Comparison of ENCODE assay signal across 25 cellular contexts in the genomic region with DNA sequence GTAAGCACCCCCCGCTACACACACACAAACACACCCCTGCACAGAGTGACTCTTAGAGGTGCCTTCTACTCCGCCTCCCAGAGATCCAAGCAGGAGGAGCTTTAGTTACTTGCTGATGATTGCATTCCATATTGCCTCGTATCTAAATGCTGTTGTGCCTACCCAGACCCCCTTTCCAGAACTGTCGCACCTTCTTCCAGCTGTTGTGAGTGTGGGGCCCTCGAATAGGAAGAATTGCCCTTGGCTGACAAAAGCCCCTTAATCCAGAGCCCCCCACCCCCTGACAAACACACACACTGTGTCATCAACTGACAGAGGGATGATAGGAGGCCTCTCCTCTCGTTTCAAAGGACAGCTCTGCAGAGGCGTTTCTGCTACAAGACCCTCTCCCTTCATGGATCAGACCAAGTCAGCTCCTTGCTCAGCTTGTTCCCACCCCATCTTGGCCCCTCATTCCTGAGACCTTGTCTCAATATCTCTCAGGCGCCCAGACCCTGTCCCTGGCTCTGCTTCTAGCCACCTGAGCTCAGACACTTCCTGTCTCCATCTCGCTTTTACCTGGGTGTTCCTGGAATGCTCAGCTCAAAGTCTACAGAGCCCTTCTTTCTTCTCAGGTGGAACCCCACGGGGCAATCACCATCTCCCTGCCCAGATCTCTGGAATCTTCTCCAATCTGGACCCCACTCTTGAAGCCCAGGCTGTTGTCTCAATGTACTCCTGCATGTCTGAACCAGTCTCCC. TPM values are rescaled to one million over a fixed set of nuclear protein-coding genes. Genes with fewer than 3 reads are reported as not detected.
DNase-seq lines count a peak whose midpoint lies in the region; ATAC-seq, FAIRE-seq and TF ChIP-seq lines count a peak whose summit lies in the region.
"Had no signal": no experiment of that assay in that cellular context is flagged by ENCODE, and none has a peak within 500 bp of the region (broad histone marks: within the 10 kb centered on the region; RNA-seq: fewer than 3 reads in every experiment).

No MANE protein-coding gene starts in this region.

- H3K27ac Mint-ChIP-seq in neural progenitor cell, result peak overlapping the region; percentile 42
- H3K27ac Mint-ChIP-seq: T-cell had no signal

- H3K9me3 ChIP-seq in DND-41 (ENCODE audit: insufficient read depth, low read length, severe bottlenecking) (peaks cover 8% of the 10 kb centered on the region), neural progenitor cell (ENCODE audit: low read depth) (no peaks in the 10 kb centered on the region)
- H3K9me3 ChIP-seq: BE2C, SJCRH30 had no signal

- H3K79me2 ChIP-seq in DND-41 (ENCODE audit: insufficient read depth, low read length) (peaks cover 3% of the 10 kb centered on the region; the same call in 1 of the 2 replicates), neural progenitor cell (ENCODE audit: low read depth) (no peaks in the 10 kb centered on the region)

- peak overlapping the region; percentile 39 for H3K4me3 Mint-ChIP-seq in neural progenitor cell

- H2AFZ ChIP-seq in DND-41 (ENCODE audit: low read depth, low read length) (no peak overlapping the region), neural progenitor cell (replicated peaks) (no peak overlapping the region)

- no peak for FAIRE-seq in GM12891 (lab: Jason Lieb, UNC)
- FAIRE-seq: A549, D721Med, GM12878 had no signal

- peak; percentile 4 for DNase-seq in DND-41
- DNase-seq in HuH-7.5 (ENCODE audit: low spot score), result peak; percentile 3
- DNase-seq in coronary artery (ENCODE audit: low spot score), result peak; percentile 41
- no peak for DNase-seq in neural progenitor cell (ENCODE audit: low spot score)
- DNase-seq in GM12891 (ENCODE audit: insufficient read length, low spot score), result no peak
- DNase-seq: BE2C; DMS79; KBM-7; NCI-H1105; NCI-H146; NCI-H2029 treated with DMSO at 0.1 percent for 48 hours; NCI-H2171; NCI-H345; NCI-H524; NCI-H774; NK-92 treated with Interleukin-12 subunit alpha and Interleukin-12 subunit beta, amount 100 ng/mL, for 24 hours; SJCRH30 had no signal

- peaks cover 54% of the 10 kb centered on the region for H3K4me1 ChIP-seq in DND-41 (ENCODE audit: insufficient read depth, low read length)
- H3K4me1 ChIP-seq in neural progenitor cell, result peaks cover 20% of the 10 kb centered on the region
- H3K4me1 ChIP-seq: BE2C, SJCRH30 had no signal

- H3K4me2 ChIP-seq in DND-41 (ENCODE audit: insufficient read depth, low read length) (no peak overlapping the region), neural progenitor cell (no peak overlapping the region)

- TF ChIP-seq CTCF in DND-41 (IDR thresholded peaks at IDR 0.05; ENCODE audit: borderline replicate concordance, extremely low read depth, low read length, poor library complexity, severe bottlenecking), result no peak
- TF ChIP-seq CTCF in coronary artery (IDR thresholded peaks at IDR 0.05), result no peak
- TF ChIP-seq CTCF in neural progenitor cell (IDR thresholded peaks at IDR 0.05), result no peak

- H3K4me3 ChIP-seq in DND-41 (ENCODE audit: low read depth in 1 of 2, low read length in 2 of 2) (no peak overlapping the region), coronary artery (no peak overlapping the region), neural progenitor cell (no peak overlapping the region)
- H3K4me3 ChIP-seq: GM12878, SJCRH30 had no signal

- H3K9ac ChIP-seq in DND-41 (ENCODE audit: low read depth, low read length) (no peak overlapping the region), neural progenitor cell (no peak overlapping the region)

- H4K20me1 ChIP-seq in DND-41 (ENCODE audit: insufficient read depth, low read length) (no peaks in the 10 kb centered on the region), neural progenitor cell (ENCODE audit: low read depth) (peaks cover 35% of the 10 kb centered on the region)

- peaks cover 16% of the 10 kb centered on the region for H3K27me3 ChIP-seq in DND-41 (ENCODE audit: insufficient read depth, low read length, poor library complexity)
- H3K27me3 ChIP-seq in neural progenitor cell, result peaks cover 99% of the 10 kb centered on the region
- H3K27me3 ChIP-seq: SJCRH30 had no signal

- peaks cover 19% of the 10 kb centered on the region for H3K4me1 Mint-ChIP-seq in neural progenitor cell

- H3K9me3 Mint-ChIP-seq in neural progenitor cell, result peaks cover 10% of the 10 kb centered on the region
- H3K9me3 Mint-ChIP-seq: T-cell had no signal

- H3K27ac ChIP-seq in DND-41 (ENCODE audit: low read length) (no peak overlapping the region), coronary artery (no peak overlapping the region), neural progenitor cell (no peak overlapping the region)
- H3K27ac ChIP-seq: A549, SJCRH30 had no signal

- no peaks in the 10 kb centered on the region for H3K36me3 ChIP-seq in DND-41 (ENCODE audit: insufficient read depth, low read length)
- no peaks in the 10 kb centered on the region for H3K36me3 ChIP-seq in neural progenitor cell
- H3K36me3 ChIP-seq: BE2C, SJCRH30 had no signal

- H3K36me3 Mint-ChIP-seq in neural progenitor cell, result no peaks in the 10 kb centered on the region
- H3K36me3 Mint-ChIP-seq: T-cell had no signal

- TF ChIP-seq POLR2A in GM12891 (IDR thresholded peaks at IDR 0.05; ENCODE audit: low read depth, low read length), result no peak

- no peak for ATAC-seq in DND-41 (ENCODE audit: insufficient read depth, low read depth)
- no peak for ATAC-seq in GM19324 (IDR thresholded peaks at IDR 0.05; ENCODE audit: low FRiP score, unreplicated experiment)
- ATAC-seq in HG02798 (IDR thresholded peaks at IDR 0.05; ENCODE audit: poor library complexity, unreplicated experiment), result no peak
- ATAC-seq: A549, GM12878, Panc1, T-cell had no signal

- peaks cover 57% of the 10 kb centered on the region for H3K27me3 Mint-ChIP-seq in neural progenitor cell (ENCODE audit: insufficient read depth, low read depth)

- peaks cover 34% of the 10 kb centered on the region for H3F3A ChIP-seq in neural progenitor cell (ENCODE audit: low read depth)

TF ChIP-seq in GM12891, 5 proteins besides CTCF, POLR2A, EP300 and RAD21:
- no peak for TF ChIP-seq POLR2AphosphoS5 (IDR thresholded peaks at IDR 0.05; ENCODE audit: low read depth, low read length)
- no peak for TF ChIP-seq TAF1 (IDR thresholded peaks at IDR 0.05; ENCODE audit: low read depth, low read length)
- TF ChIP-seq PAX5 (IDR thresholded peaks at IDR 0.05; ENCODE audit: insufficient read depth, low read length, severe bottlenecking), result no peak
- TF ChIP-seq POU2F2 (IDR thresholded peaks at IDR 0.05; ENCODE audit: low read depth, low read length), result no peak
- TF ChIP-seq SPI1 (IDR thresholded peaks at IDR 0.05; ENCODE audit: low read depth, low read length), result no peak

RNA-seq across cellular contexts. Expression of gene VSX1, which starts 4.0 kb away (rescaled TPM):
- not detected in 2 replicates for total RNA-seq in neural progenitor cell (ENCODE audit: low replicate concordance)
- polyA plus RNA-seq in GM12891 (2012; ENCODE audit: low read depth, missing spikeins), result not detected
- total RNA-seq: GM12878, H4, T-cell had no signal

RNA-seq across cellular contexts. Expression of gene ACSS1, which starts 28.0 kb away (rescaled TPM):
- not detected in 2 replicates for total RNA-seq in neural progenitor cell (ENCODE audit: low replicate concordance)
- polyA plus RNA-seq in GM12891 (2012; ENCODE audit: low read depth, missing spikeins), result 10.7 TPM

Comparison
In these comparisons a context has a peak if more than half of its experiments do, and no peak if none do; other contexts are left out.
1. DNase-seq: peak in DND-41 (single experiment), HuH-7.5 (single experiment) and coronary artery (single experiment); none in neural progenitor cell (single experiment) and GM12891 (single experiment).